1 cellular context compared by ENCODE assay signal in the genomic region with DNA sequence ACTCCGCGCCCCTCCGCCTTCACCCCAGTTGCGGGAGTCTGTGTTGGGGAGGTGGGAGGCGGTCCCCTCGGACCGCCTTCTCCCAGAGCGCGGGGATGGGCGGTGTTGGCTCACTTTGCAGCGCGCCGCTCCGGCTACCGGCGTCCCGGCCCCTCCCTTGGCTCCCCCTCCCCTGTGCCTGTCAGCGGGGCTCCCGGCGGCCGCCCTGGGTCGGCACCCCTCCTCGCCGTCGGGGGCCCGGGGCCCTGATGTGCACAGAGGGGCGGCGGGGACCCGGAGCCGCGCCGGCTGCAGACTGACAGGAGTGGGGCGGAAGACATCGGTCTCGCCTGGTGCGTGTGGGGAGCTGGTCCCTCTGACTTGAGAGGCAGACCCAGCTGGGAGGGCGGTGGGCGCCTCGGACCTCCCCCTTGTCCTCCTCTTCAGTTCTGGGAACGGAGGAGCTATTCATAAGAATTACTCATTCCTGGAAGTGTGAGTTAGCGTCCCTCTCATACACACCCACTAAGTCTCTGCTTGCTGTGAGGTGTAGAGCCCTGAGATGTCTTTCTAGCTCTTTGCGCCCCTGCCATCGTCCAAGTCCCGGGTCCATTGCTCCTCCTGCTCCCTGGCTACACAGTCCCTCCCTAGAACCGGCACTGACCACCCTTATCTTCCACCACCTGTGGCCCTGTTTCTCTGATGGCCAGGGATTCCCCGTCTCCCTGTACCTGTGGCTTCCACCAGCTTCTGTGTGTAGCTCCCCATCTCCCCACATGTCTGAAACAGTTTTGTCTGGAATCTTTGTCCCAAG.
TF ChIP-seq lines count a peak whose summit lies in the region.

No MANE protein-coding gene starts in this region.

TF ChIP-seq in K562, 482 proteins besides CTCF, POLR2A, EP300 and RAD21:
- peak; percentile 12 for TF ChIP-seq PCBP1 (IDR thresholded peaks at IDR 0.05; ENCODE audit: low read depth, low read length, poor library complexity, severe bottlenecking)
- TF ChIP-seq, protein P1, sequence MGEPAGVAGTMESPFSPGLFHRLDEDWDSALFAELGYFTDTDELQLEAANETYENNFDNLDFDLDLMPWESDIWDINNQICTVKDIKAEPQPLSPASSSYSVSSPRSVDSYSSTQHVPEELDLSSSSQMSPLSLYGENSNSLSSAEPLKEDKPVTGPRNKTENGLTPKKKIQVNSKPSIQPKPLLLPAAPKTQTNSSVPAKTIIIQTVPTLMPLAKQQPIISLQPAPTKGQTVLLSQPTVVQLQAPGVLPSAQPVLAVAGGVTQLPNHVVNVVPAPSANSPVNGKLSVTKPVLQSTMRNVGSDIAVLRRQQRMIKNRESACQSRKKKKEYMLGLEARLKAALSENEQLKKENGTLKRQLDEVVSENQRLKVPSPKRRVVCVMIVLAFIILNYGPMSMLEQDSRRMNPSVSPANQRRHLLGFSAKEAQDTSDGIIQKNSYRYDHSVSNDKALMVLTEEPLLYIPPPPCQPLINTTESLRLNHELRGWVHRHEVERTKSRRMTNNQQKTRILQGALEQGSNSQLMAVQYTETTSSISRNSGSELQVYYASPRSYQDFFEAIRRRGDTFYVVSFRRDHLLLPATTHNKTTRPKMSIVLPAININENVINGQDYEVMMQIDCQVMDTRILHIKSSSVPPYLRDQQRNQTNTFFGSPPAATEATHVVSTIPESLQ (CRISPR knock-in tag; IDR thresholded peaks at IDR 0.05), result no peak
